Comparison of ENCODE assay signal across 34 cellular contexts in genomic region chr6:82220167-82220566, GRCh38.
"Had no signal": no experiment of that assay in that cellular context is flagged by ENCODE, and none has a peak within 500 bp of the region (broad histone marks: within the 10 kb centered on the region; RNA-seq: fewer than 3 reads in every experiment).

No MANE protein-coding gene starts in this region.

- FAIRE-seq: astrocyte, colon, TTC549 had no signal

- H3K27ac ChIP-seq: adrenal gland, body of pancreas, brain microvascular endothelial cell, breast epithelium, VCaP had no signal

- DNase-seq: activated B cell treated with CpG ODN at 0.5 μM for 24 hours; activated CD4-positive, alpha-beta memory T cell treated with anti-CD3 and anti-CD28 coated beads for 36 hours; activated CD4-positive, alpha-beta T cell treated with anti-CD3 and anti-CD28 coated beads for 4 hours; activated CD4-positive, alpha-beta T cell treated with anti-CD3 and anti-CD28 coated beads, Interleukin-2, amount 10 ng/mL, durations not matched to agents 24 days and 14 days; activated CD4-positive, alpha-beta T cell treated with anti-CD3 and anti-CD28 coated beads, Interleukin-2, amount 50 U/mL, for 1 hour; activated CD4-positive, alpha-beta T cell treated with anti-CD3 and anti-CD28 coated beads, Interleukin-2, amount 50 U/mL, for 4 hours; activated CD4-positive, CD25-positive, alpha-beta regulatory T cell treated with anti-CD3 and anti-CD28 coated beads, Interleukin-2, amount 50 U/mL, for 72 hours; activated CD8-positive, alpha-beta memory T cell treated with anti-CD3 and anti-CD28 coated beads, Interleukin-2, amount 50 U/mL, for 4 hours; activated CD8-positive, alpha-beta T cell treated with anti-CD3 and anti-CD28 coated beads for 36 hours; activated effector memory CD4-positive, alpha-beta T cell treated with anti-CD3 and anti-CD28 coated beads, Interleukin-2, amount 50 U/mL, for 16 hours; activated gamma-delta T cell treated with Interleukin-2 at 50 U/mL for 16 hours; activated naive CD4-positive, alpha-beta T cell; activated naive CD4-positive, alpha-beta T cell treated with anti-CD3 and anti-CD28 coated beads for 36 hours; activated naive CD4-positive, alpha-beta T cell treated with anti-CD3 and anti-CD28 coated beads, Interleukin-2, amount 50 U/mL, for 16 hours; activated naive CD8-positive, alpha-beta T cell treated with anti-CD3 and anti-CD28 coated beads for 36 hours; activated T-cell treated with anti-CD3 and anti-CD28 coated beads for 4 hours; activated T-cell treated with anti-CD3 and anti-CD28 coated beads, Interleukin-2, amount 50 U/mL, for 1 hour; activated T-cell treated with anti-CD3 and anti-CD28 coated beads, Interleukin-2, amount 50 U/mL, for 4 hours; activated T-cell treated with anti-CD3 and anti-CD28 coated beads, Interleukin-2, amount 50 U/mL, for 72 hours; adrenal gland; amniotic stem cell; aorta; body of pancreas; brain microvascular endothelial cell; central memory CD4-positive, alpha-beta T cell; T-helper 2 cell; T-helper 9 cell had no signal

- H3K9me3 ChIP-seq: adrenal gland, body of pancreas, breast epithelium had no signal

- H3K4me3 ChIP-seq: adrenal gland, body of pancreas, breast epithelium had no signal

- ATAC-seq: activated CD8-positive, alpha-beta T cell treated with anti-CD3 and anti-CD28 coated beads for 36 hours; activated naive CD4-positive, alpha-beta T cell treated with anti-CD3 and anti-CD28 coated beads, Interleukin-2, amount 50 U/mL, for 72 hours; activated T-cell treated with anti-CD3 and anti-CD28 coated beads, Interleukin-2, amount 50 U/mL, for 4 hours; activated T-cell treated with anti-CD3 and anti-CD28 coated beads, Interleukin-2, amount 50 U/mL, for 72 hours; activated T-helper 17 cell treated with anti-CD3 and anti-CD28 coated beads, Interleukin-2, amount 50 U/mL, for 72 hours; body of pancreas had no signal

- H3K36me3 ChIP-seq: breast epithelium had no signal

- H3K4me1 ChIP-seq: adrenal gland, body of pancreas, breast epithelium had no signal

- H3K27me3 ChIP-seq: adrenal gland, body of pancreas, brain microvascular endothelial cell, breast epithelium had no signal
